ENCODE assay signal across 11 cellular contexts in genomic region chr1:84166797-84167196, GRCh38. TPM values are rescaled to one million over a fixed set of nuclear protein-coding genes. Genes with fewer than 3 reads are reported as not detected.
DNase-seq lines count a peak whose midpoint lies in the region; ATAC-seq, FAIRE-seq and TF ChIP-seq lines count a peak whose summit lies in the region.
"Had no signal": no experiment of that assay in that cellular context is flagged by ENCODE, and none has a peak within 500 bp of the region (broad histone marks: within the 10 kb centered on the region; RNA-seq: fewer than 3 reads in every experiment).

No MANE protein-coding gene starts in this region.

- no peak for FAIRE-seq in HTR-8/SVneo (lab: Jason Lieb, UNC)

- no peaks in the 10 kb centered on the region for H3K9me3 ChIP-seq in effector memory CD4-positive, alpha-beta T cell (ENCODE audit: control insufficient read depth, low read length)
- H3K9me3 ChIP-seq: thoracic aorta had no signal

- ATAC-seq in GM18508 (IDR thresholded peaks at IDR 0.05; ENCODE audit: insufficient read depth, unreplicated experiment): peak; percentile 98
- ATAC-seq in GM21390 (IDR thresholded peaks at IDR 0.05; ENCODE audit: unreplicated experiment): peak; percentile 90
- ATAC-seq in HG03139 (IDR thresholded peaks at IDR 0.05; ENCODE audit: unreplicated experiment): peak; percentile 91
- ATAC-seq: GM23338 had no signal

- no peak overlapping the region for H3K4me3 ChIP-seq in effector memory CD4-positive, alpha-beta T cell (ENCODE audit: insufficient read depth, low read depth, low read length, poor library complexity, severe bottlenecking)
- H3K4me3 ChIP-seq: GM23338, thoracic aorta had no signal

- H3K27me3 ChIP-seq in effector memory CD4-positive, alpha-beta T cell (replicated peaks; ENCODE audit: control insufficient read depth, insufficient read depth, low read length, poor library complexity, severe bottlenecking): no peaks in the 10 kb centered on the region

- TF ChIP-seq CTCF in brain (conservative IDR thresholded peaks at IDR 0.05): no peak

- H3K4me1 Mint-ChIP-seq in brain: peaks cover 47% of the 10 kb centered on the region

- H3K27ac ChIP-seq in effector memory CD4-positive, alpha-beta T cell (ENCODE audit: insufficient read depth, low read length, poor library complexity, severe bottlenecking): no peak overlapping the region
- H3K27ac ChIP-seq: thoracic aorta had no signal

- no peaks in the 10 kb centered on the region for H3K36me3 ChIP-seq in effector memory CD4-positive, alpha-beta T cell (ENCODE audit: control insufficient read depth, insufficient read depth, low read length)
- H3K36me3 ChIP-seq: thoracic aorta had no signal

- peaks cover 7% of the 10 kb centered on the region for H3K36me3 Mint-ChIP-seq in brain

- peaks cover 5% of the 10 kb centered on the region for H3K4me1 ChIP-seq in effector memory CD4-positive, alpha-beta T cell (ENCODE audit: control insufficient read depth, insufficient read depth, low read length, poor library complexity, severe bottlenecking)

- DNase-seq in NCI-H128 (lab: John Stamatoyannopoulos, UW; ENCODE audit: unreplicated experiment): no peak
- DNase-seq in DMS153 treated with DMSO at 0.1 percent for 48 hours (lab: John Stamatoyannopoulos, UW; ENCODE audit: unreplicated experiment): no peak
- no peak for DNase-seq in effector memory CD4-positive, alpha-beta T cell
- DNase-seq in HTR-8/SVneo (ENCODE audit: insufficient read length, low spot score): no peak
- DNase-seq: mesendoderm had no signal

- H3K4me3 Mint-ChIP-seq in brain: peak overlapping the region; percentile 72 to 81 (median 78)
- H3K4me3 Mint-ChIP-seq: GM23338 had no signal

- peaks cover 0 to 13% (median 5%) of the 10 kb centered on the region in 5 experiments for H3K9me3 Mint-ChIP-seq in brain
- H3K9me3 Mint-ChIP-seq: GM23338 had no signal

- no peaks in the 10 kb centered on the region for H3K27me3 Mint-ChIP-seq in brain

- H3K27ac Mint-ChIP-seq in brain: peak overlapping the region; percentile 10 to 85 (median 43)
- H3K27ac Mint-ChIP-seq: GM23338 had no signal

RNA-seq across cellular contexts. Expression of gene PRKACB, which starts 22.7 kb away (rescaled TPM):
- polyA plus RNA-seq in brain (ENCODE audit: insufficient read depth, low read depth, low replicate concordance): 25.4 TPM
